ENCODE assay signal across 17 cellular contexts in genomic region chr17:78276499-78276898, GRCh38. TPM values are rescaled to one million over a fixed set of nuclear protein-coding genes. Genes with fewer than 3 reads are reported as not detected.
A peak's percentile ranks its signal among the peaks of the same experiment; 100 is the strongest.
DNase-seq lines count a peak whose midpoint lies in the region; ATAC-seq lines count a peak whose summit lies in the region.
"Had no signal": no experiment of that assay in that cellular context is flagged by ENCODE, and none has a peak within 500 bp of the region (broad histone marks: within the 10 kb centered on the region; RNA-seq: fewer than 3 reads in every experiment).

No MANE protein-coding gene starts in this region.

- peak; percentile 46 for ATAC-seq in HG02763 (IDR thresholded peaks at IDR 0.05; ENCODE audit: unreplicated experiment)
- peak; percentile 73 for ATAC-seq in stimulated activated memory B cell treated with anti-CD40 and anti-IgM and Interleukin-4, amounts not matched to agents 10 μg/mL and 1 μg/mL and 100 μg/mL, for 72 hours
- no peak for ATAC-seq in sciatic nerve
- ATAC-seq: heart right ventricle, pancreas had no signal

- H3K36me3 Mint-ChIP-seq in activated T-cell treated with anti-CD3 and anti-CD28 coated beads, Interleukin-2, amount 50 U/mL, for 24 hours (ENCODE audit: low read depth), result no peaks in the 10 kb centered on the region
- H3K36me3 Mint-ChIP-seq in stimulated activated memory B cell treated with anti-CD40 and anti-IgM and Interleukin-4, amounts not matched to agents 10 μg/mL and 1 μg/mL and 100 μg/mL, for 72 hours, result no peaks in the 10 kb centered on the region

- H3K27me3 Mint-ChIP-seq in activated T-cell treated with anti-CD3 and anti-CD28 coated beads, Interleukin-2, amount 50 U/mL, for 24 hours, result no peaks in the 10 kb centered on the region
- H3K27me3 Mint-ChIP-seq in stimulated activated memory B cell treated with anti-CD40 and anti-IgM and Interleukin-4, amounts not matched to agents 10 μg/mL and 1 μg/mL and 100 μg/mL, for 72 hours, result peaks cover 62% of the 10 kb centered on the region

- peak overlapping the region; percentile 48 for H3K27ac Mint-ChIP-seq in activated T-cell treated with anti-CD3 and anti-CD28 coated beads, Interleukin-2, amount 50 U/mL, for 24 hours
- no peak overlapping the region for H3K27ac Mint-ChIP-seq in stimulated activated memory B cell treated with anti-CD40 and anti-IgM and Interleukin-4, amounts not matched to agents 10 μg/mL and 1 μg/mL and 100 μg/mL, for 72 hours

- intact Hi-C loops in sciatic nerve (cut with DNase I), result no loop called here

- no peaks in the 10 kb centered on the region for H3K9me3 Mint-ChIP-seq in activated T-cell treated with anti-CD3 and anti-CD28 coated beads, Interleukin-2, amount 50 U/mL, for 24 hours
- H3K9me3 Mint-ChIP-seq in stimulated activated memory B cell treated with anti-CD40 and anti-IgM and Interleukin-4, amounts not matched to agents 10 μg/mL and 1 μg/mL and 100 μg/mL, for 72 hours, result no peaks in the 10 kb centered on the region

- H3K4me1 Mint-ChIP-seq in activated T-cell treated with anti-CD3 and anti-CD28 coated beads, Interleukin-2, amount 50 U/mL, for 24 hours (ENCODE audit: low read depth), result peaks cover 31% of the 10 kb centered on the region
- H3K4me1 Mint-ChIP-seq in stimulated activated memory B cell treated with anti-CD40 and anti-IgM and Interleukin-4, amounts not matched to agents 10 μg/mL and 1 μg/mL and 100 μg/mL, for 72 hours, result peaks cover 41% of the 10 kb centered on the region

- no peak for DNase-seq in activated T-cell treated with anti-CD3 and anti-CD28 coated beads, Interleukin-2, amount 50 U/mL, for 24 hours
- no peak for DNase-seq in activated T-cell treated with anti-CD3 and anti-CD28 coated beads, Interleukin-2, amount 50 U/mL, for 1 hour
- peak; percentile 92 for DNase-seq in RPMI8226
- DNase-seq in sciatic nerve (ENCODE audit: low spot score), result no peak
- DNase-seq in CD1c-positive myeloid dendritic cell (ENCODE audit: extremely low spot score), result no peak
- no peak for DNase-seq in iPS-NIHi7 (ENCODE audit: extremely low spot score)
- DNase-seq: heart right ventricle; NCI-H1417 treated with DMSO at 0.1 percent for 48 hours; NK-92 treated with Interleukin-12 subunit alpha and Interleukin-12 subunit beta, amount 100 ng/mL, for 24 hours; pancreas; stomach had no signal

- no peak overlapping the region for H3K4me3 Mint-ChIP-seq in activated T-cell treated with anti-CD3 and anti-CD28 coated beads, Interleukin-2, amount 50 U/mL, for 24 hours
- H3K4me3 Mint-ChIP-seq in stimulated activated memory B cell treated with anti-CD40 and anti-IgM and Interleukin-4, amounts not matched to agents 10 μg/mL and 1 μg/mL and 100 μg/mL, for 72 hours, result no peak overlapping the region

RNA-seq across cellular contexts. Expression of gene TMEM235, which starts 45.1 kb away (rescaled TPM):
- not detected for total RNA-seq in sciatic nerve
- total RNA-seq: A673; activated CD8-positive, alpha-beta memory T cell treated with anti-CD3 and anti-CD28 coated beads for 36 hours; heart right ventricle; lower leg skin; pancreas; stomach; T-helper 1 cell treated with Interleukin-12 subunit alpha and Interleukin-12 subunit beta and Interleukin-4 antibody, amounts not matched to agents 30 ng/mL and 1 ng/mL, for 36 hours had no signal
